ENCODE assay signal across 8 cellular contexts in the genomic region with DNA sequence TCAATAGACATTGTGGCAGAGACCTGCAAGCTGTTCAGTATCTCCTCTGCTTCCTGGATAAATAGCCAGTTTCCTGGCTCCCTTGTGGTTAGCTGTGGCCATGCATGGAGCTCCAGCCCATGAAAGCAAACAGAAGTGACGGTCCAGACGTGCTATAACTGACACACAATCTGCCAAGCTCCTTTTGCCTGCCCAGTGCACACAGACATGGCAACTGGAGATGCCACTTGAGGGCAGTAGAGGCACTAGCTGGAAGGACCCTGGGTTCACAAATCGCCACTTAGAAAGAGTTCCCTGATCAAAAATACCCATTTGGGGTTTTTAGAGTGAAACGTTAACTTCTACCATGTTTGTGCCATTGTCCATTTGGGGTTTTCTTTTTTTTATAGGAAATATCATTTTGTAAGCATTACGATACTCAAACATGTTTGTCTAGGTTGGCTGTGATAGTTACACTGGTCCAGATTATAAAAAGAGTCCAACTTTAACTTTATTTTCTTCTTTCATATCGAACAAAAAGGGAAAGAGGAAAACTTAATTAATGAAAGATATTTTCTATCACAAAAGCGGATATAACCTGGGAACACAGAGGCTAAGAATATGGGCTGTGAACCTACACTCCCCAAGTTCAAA. TPM values are rescaled to one million over a fixed set of nuclear protein-coding genes. Genes with fewer than 3 reads are reported as not detected.
A peak's percentile ranks its signal among the peaks of the same experiment; 100 is the strongest.
DNase-seq lines count a peak whose midpoint lies in the region; ATAC-seq and TF ChIP-seq lines count a peak whose summit lies in the region.

No MANE protein-coding gene starts in this region.

- no peak overlapping the region for H3K4me3 ChIP-seq in cardiac fibroblast (replicated peaks in 1 of 2; ENCODE audit: low read depth in 2 of 2, low read length in 2 of 2)

- ATAC-seq in HG02678 (IDR thresholded peaks at IDR 0.05; ENCODE audit: unreplicated experiment), result no peak
- no peak for ATAC-seq in activated CD4-positive, CD25-positive, alpha-beta regulatory T cell treated with anti-CD3 and anti-CD28 coated beads, Interleukin-2, amount 50 U/mL, for 24 hours

- DNase-seq in stimulated activated CD4-positive, alpha-beta T cell treated with anti-CD3 and anti-CD28 coated beads, Interleukin-1b, Interleukin-23, amount 100 ng/mL, for 48 hours, result peak; percentile 16
- DNase-seq in stimulated activated CD4-positive, alpha-beta T cell treated with anti-CD3 and anti-CD28 coated beads, Interleukin-4, amount 100 ng/mL, for 4 hours, result no peak
- DNase-seq in NCI-H2196 treated with DMSO at 0.1 percent for 48 hours (lab: John Stamatoyannopoulos, UW; ENCODE audit: unreplicated experiment) (peak; percentile 14), cardiac fibroblast (ENCODE audit: low read depth in 2 of 2) (peak; percentile 51 to 53), myocyte (ENCODE audit: low read depth) (peak; percentile 31), cerebellar nuclear complex (lab: John Stamatoyannopoulos, UW) (no peak)

- peak; percentile 61 for TF ChIP-seq CTCF in cardiac fibroblast (IDR thresholded peaks at IDR 0.05; ENCODE audit: low read depth, low read length)

RNA-seq across cellular contexts. Expression of a gene that starts 31.3 kb away (rescaled TPM):
- total RNA-seq in myocyte, result 8.2 and 8.6 TPM in 2 replicates
- polyA plus RNA-seq in myocyte (2012), result 4.8 TPM

RNA-seq across cellular contexts. Expression of a gene that starts 31.5 kb away (rescaled TPM):
- 470 and 601 TPM in 2 replicates for total RNA-seq in myocyte
- polyA plus RNA-seq in myocyte (2012), result 232 TPM

RNA-seq across cellular contexts. Expression of a gene that starts 53.4 kb away (rescaled TPM):
- not detected in 2 replicates for total RNA-seq in myocyte
- not detected for polyA plus RNA-seq in myocyte (2012)

Comparison
In these comparisons a context has a peak if more than half of its experiments do, and no peak if none do; other contexts are left out.
1. DNase-seq: peak in stimulated activated CD4-positive, alpha-beta T cell treated with anti-CD3 and anti-CD28 coated beads, Interleukin-1b, Interleukin-23, amount 100 ng/mL, for 48 hours (single experiment), NCI-H2196 treated with DMSO at 0.1 percent for 48 hours (single experiment), cardiac fibroblast (2 of 2) and myocyte (single experiment); none in stimulated activated CD4-positive, alpha-beta T cell treated with anti-CD3 and anti-CD28 coated beads, Interleukin-4, amount 100 ng/mL, for 4 hours (0 of 2) and cerebellar nuclear complex (0 of 2).